ENCODE assay signal across 8 cellular contexts in the genomic region with DNA sequence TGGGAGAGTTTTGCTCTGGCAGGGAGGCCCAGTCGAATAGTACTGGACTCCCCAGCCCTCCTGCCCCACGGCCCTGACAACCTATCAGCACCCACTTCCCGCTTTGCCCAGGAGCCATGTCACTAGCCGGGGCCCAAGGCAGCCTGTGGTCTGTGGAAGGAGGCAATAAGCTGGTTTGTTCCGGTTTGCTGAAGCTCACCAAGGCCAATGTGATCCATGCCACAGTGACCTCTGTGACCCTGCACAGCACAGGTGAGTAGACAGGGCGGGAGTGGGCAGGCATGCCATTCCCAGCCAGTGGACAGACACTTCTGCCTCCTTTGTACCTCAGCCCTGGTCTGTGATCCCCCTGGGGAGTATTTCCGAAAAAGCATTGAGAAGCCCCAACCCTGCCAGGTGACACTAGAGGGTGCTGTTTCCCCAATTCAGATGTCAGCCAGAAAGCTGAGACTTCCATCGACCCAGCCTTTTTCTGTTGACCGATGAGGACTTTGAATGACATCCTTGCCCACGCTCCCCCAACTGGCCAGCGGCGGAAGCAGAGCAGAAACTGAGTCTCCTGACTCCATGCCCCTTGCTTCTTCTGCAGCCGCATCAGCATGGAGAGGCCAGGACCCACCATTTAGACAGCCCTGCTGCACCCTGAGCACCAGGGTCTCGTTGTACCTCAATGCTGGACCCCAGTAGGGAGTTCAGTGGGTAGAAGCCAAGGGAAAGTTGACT. TPM values are rescaled to one million over a fixed set of nuclear protein-coding genes. Genes with fewer than 3 reads are reported as not detected.
A peak's percentile ranks its signal among the peaks of the same experiment; 100 is the strongest.
DNase-seq lines count a peak whose midpoint lies in the region; ATAC-seq and TF ChIP-seq lines count a peak whose summit lies in the region.

No MANE protein-coding gene starts in this region.

- no peaks in the 10 kb centered on the region for H3K36me3 ChIP-seq in breast epithelium

- peak; percentile 51 to 66 (median 63) for TF ChIP-seq CTCF in breast epithelium (IDR thresholded peaks at IDR 0.05)

- intact Hi-C loops in breast epithelium (cut with DNase I; ENCODE audit: low total_unique reads), result loop anchor here (10.0 kb wide), 1 partner anchor 197 kb away; no protein-coding TSS in a partner anchor
- intact Hi-C loops in left colon (cut with DNase I, micrococcal nuclease), result no loop called here

- TF ChIP-seq POLR2A in breast epithelium (IDR thresholded peaks at IDR 0.05), result no peak

- H3K27ac ChIP-seq in breast epithelium, result no peak overlapping the region

- peak in 3 of 4 experiments; percentile 12 to 29 (median 20) for DNase-seq in activated CD4-positive, CD25-positive, alpha-beta regulatory T cell (lab: John Stamatoyannopoulos, UW)
- no peak for DNase-seq in activated CD4-positive, CD25-positive, alpha-beta regulatory T cell treated with anti-CD3 and anti-CD28 coated beads, Interleukin-2, amount 50 U/mL, for 72 hours
- DNase-seq in NCI-H2029 treated with DMSO at 0.1 percent for 48 hours (lab: John Stamatoyannopoulos, UW) (peak; percentile 7), UCSD-AML1 (lab: John Stamatoyannopoulos, UW; ENCODE audit: unreplicated experiment) (peak; percentile 81), breast epithelium (ENCODE audit: low spot score in 2 of 2) (no peak), left colon (peak; percentile 54 to 58)
- DNase-seq in stimulated activated CD4-positive, alpha-beta T cell treated with anti-CD3 and anti-CD28 coated beads, TNF-alpha, amount 100 ng/mL, for 4 hours (ENCODE audit: low read depth in 3 of 3), result peak; percentile 21 to 34 (median 24)

- H3K4me3 ChIP-seq in breast epithelium, result no peak overlapping the region

- H3K4me1 ChIP-seq in breast epithelium, result no peaks in the 10 kb centered on the region

- no peaks in the 10 kb centered on the region for H3K27me3 ChIP-seq in breast epithelium

- no peaks in the 10 kb centered on the region for H3K9me3 ChIP-seq in breast epithelium

- ATAC-seq in HG02852 (IDR thresholded peaks at IDR 0.05; ENCODE audit: unreplicated experiment), result peak; percentile 65
- peak; percentile 64 for ATAC-seq in left colon

RNA-seq across cellular contexts. Expression of gene PCYOX1L, which starts 9.6 kb away (rescaled TPM):
- total RNA-seq in breast epithelium (1 to 10 TPM; 3.2 to 6.6 (median 5.2) TPM), left colon (1 to 10 TPM; 3.3 to 3.9 TPM)

RNA-seq across cellular contexts. Expression of gene IL17B, which starts 11.7 kb away (rescaled TPM):
- total RNA-seq in breast epithelium (1 to 10 TPM in 2 of 3 donors, under 1 TPM in 1; 0.64 to 5.6 (median 5.4) TPM), left colon (1 to 10 TPM in 1 of 2 donors, not detected in 1; 1.1 TPM)

RNA-seq across cellular contexts. Expression of gene GRPEL2, which starts 22.1 kb away (rescaled TPM):
- total RNA-seq in breast epithelium, result 10 to 100 TPM; 14.4 to 17.1 (median 16.5) TPM
- 10 to 100 TPM; 10.4 to 10.7 TPM for total RNA-seq in left colon

Comparison
In these comparisons a context has a peak if more than half of its experiments do, and no peak if none do; other contexts are left out.
1. DNase-seq: peak in activated CD4-positive, CD25-positive, alpha-beta regulatory T cell (3 of 4), NCI-H2029 treated with DMSO at 0.1 percent for 48 hours (single experiment), UCSD-AML1 (single experiment), left colon (2 of 2) and stimulated activated CD4-positive, alpha-beta T cell treated with anti-CD3 and anti-CD28 coated beads, TNF-alpha, amount 100 ng/mL, for 4 hours (3 of 3); none in activated CD4-positive, CD25-positive, alpha-beta regulatory T cell treated with anti-CD3 and anti-CD28 coated beads, Interleukin-2, amount 50 U/mL, for 72 hours (single experiment) and breast epithelium (0 of 2).